14 cellular contexts compared by ENCODE assay signal in genomic region chr15:67836955-67837354, GRCh38. TPM values are rescaled to one million over a fixed set of nuclear protein-coding genes. Genes with fewer than 3 reads are reported as not detected.
A peak's percentile ranks its signal among the peaks of the same experiment; 100 is the strongest.
DNase-seq lines count a peak whose midpoint lies in the region; ATAC-seq and TF ChIP-seq lines count a peak whose summit lies in the region.
"Had no signal": no experiment of that assay in that cellular context is flagged by ENCODE, and none has a peak within 500 bp of the region (broad histone marks: within the 10 kb centered on the region; RNA-seq: fewer than 3 reads in every experiment).

No MANE protein-coding gene starts in this region.

- H3K9me3 ChIP-seq in SJCRH30 (replicated peaks), result no peaks in the 10 kb centered on the region
- no peaks in the 10 kb centered on the region for H3K9me3 ChIP-seq in gastroesophageal sphincter
- H3K9me3 ChIP-seq: HAP-1 had no signal

- H3K4me3 ChIP-seq in SJCRH30 (peak overlapping the region; percentile 52), gastroesophageal sphincter (no peak overlapping the region)
- H3K4me3 ChIP-seq: HAP-1 had no signal

- DNase-seq in AG08396 (ENCODE audit: low spot score) (peak; percentile 6), GM10266 (ENCODE audit: extremely low spot score) (peak; percentile 35), SJCRH30 (no peak), iPS-NIHi11 (ENCODE audit: low spot score) (peak; percentile 19), globus pallidus (ENCODE audit: low spot score) (no peak)
- DNase-seq in activated CD4-positive, alpha-beta T cell treated with anti-CD3 and anti-CD28 coated beads for 1 hour, result no peak
- DNase-seq: DMS153, NCI-H187 treated with DMSO at 0.1 percent for 48 hours, NCI-H446 treated with DMSO at 0.1 percent for 48 hours had no signal

- TF ChIP-seq POLR2A in gastroesophageal sphincter (IDR thresholded peaks at IDR 0.05), result no peak

- H3K36me3 ChIP-seq in SJCRH30, result no peaks in the 10 kb centered on the region
- no peaks in the 10 kb centered on the region for H3K36me3 ChIP-seq in gastroesophageal sphincter
- H3K36me3 ChIP-seq: HAP-1 had no signal

- peak overlapping the region; percentile 60 for H3K27ac ChIP-seq in SJCRH30
- H3K27ac ChIP-seq in gastroesophageal sphincter, result no peak overlapping the region

- H3K27me3 ChIP-seq in SJCRH30 (no peaks in the 10 kb centered on the region), gastroesophageal sphincter (peaks cover 43% of the 10 kb centered on the region)

- ATAC-seq in HG03280 (IDR thresholded peaks at IDR 0.05; ENCODE audit: unreplicated experiment), result no peak
- ATAC-seq in gastroesophageal sphincter, result no peak
- ATAC-seq: PC-3 had no signal

- TF ChIP-seq EP300 in gastroesophageal sphincter (IDR thresholded peaks at IDR 0.05), result no peak

- 42% methylated on average over 2 of the region's 2 CpGs; no CpG with 5 or more reads in 1 of the 2 donors for WGBS in gastroesophageal sphincter (ENCODE audit: low coverage in 1 of 2), 2 donors

- H3K4me1 ChIP-seq in SJCRH30 (peaks cover 12% of the 10 kb centered on the region; the same call in 1 of the 2 replicates), gastroesophageal sphincter (peaks cover 0 to 71% (median 30%) of the 10 kb centered on the region in 3 donors)

- TF ChIP-seq CTCF in GM10266 (IDR thresholded peaks at IDR 0.05; ENCODE audit: control insufficient read depth, insufficient read depth, low read depth, missing control alignments) (no peak), gastroesophageal sphincter (IDR thresholded peaks at IDR 0.05) (no peak)

RNA-seq across cellular contexts. Expression of gene RNU6-1, which starts 2.9 kb away (rescaled TPM):
- total RNA-seq in SJCRH30 (2014; rRNA removed; shearing (Covaris generic)), result not detected in 2 replicates
- not detected for total RNA-seq in gastroesophageal sphincter
- total RNA-seq: PC-3, SK-MEL-5 had no signal

RNA-seq across cellular contexts. Expression of gene SKOR1, which starts 11.6 kb away (rescaled TPM):
- total RNA-seq in SJCRH30 (2014; rRNA removed; shearing (Covaris generic)), result 3.1 and 4.5 TPM in 2 replicates
- total RNA-seq in gastroesophageal sphincter, result 1 to 10 TPM in 2 of 4 donors, under 1 TPM in 2; 0.46 to 2.2 (median 0.87) TPM
- total RNA-seq: SK-MEL-5 had no signal

Comparison
In these comparisons a context has a peak if more than half of its experiments do, and no peak if none do; other contexts are left out.
1. DNase-seq: peak in AG08396 (single experiment), GM10266 (single experiment) and iPS-NIHi11 (single experiment); none in SJCRH30 (0 of 2), globus pallidus (single experiment) and activated CD4-positive, alpha-beta T cell treated with anti-CD3 and anti-CD28 coated beads for 1 hour (single experiment).